20 cellular contexts compared by ENCODE assay signal in the genomic region with DNA sequence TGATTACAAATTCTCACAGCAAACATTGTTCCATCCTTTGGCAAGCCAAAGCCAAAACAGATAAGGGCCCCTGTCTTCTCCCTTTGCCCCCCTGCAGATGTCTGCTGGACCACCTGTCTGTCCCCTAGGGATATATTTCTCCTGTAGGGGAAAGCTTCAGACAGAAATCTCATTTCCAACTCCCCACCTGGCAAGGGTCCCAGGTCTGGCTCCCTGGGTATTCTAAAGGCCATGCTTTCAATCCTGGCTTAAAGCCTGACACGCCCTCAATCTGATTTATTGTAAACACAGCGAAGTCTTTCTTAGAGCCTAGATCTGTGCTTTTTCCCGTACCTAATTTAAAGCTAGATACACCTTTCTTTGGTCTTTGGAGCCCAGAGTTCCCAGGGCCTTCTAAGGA.
DNase-seq lines count a peak whose midpoint lies in the region; ATAC-seq and TF ChIP-seq lines count a peak whose summit lies in the region.
"Had no signal": no experiment of that assay in that cellular context is flagged by ENCODE, and none has a peak within 500 bp of the region (broad histone marks: within the 10 kb centered on the region; RNA-seq: fewer than 3 reads in every experiment).

No MANE protein-coding gene starts in this region.

- H3K9me3 ChIP-seq in body of pancreas (no peaks in the 10 kb centered on the region), tibial artery (no peaks in the 10 kb centered on the region)
- H3K9me3 ChIP-seq: thyroid gland had no signal

- no peaks in the 10 kb centered on the region for H3K36me3 ChIP-seq in body of pancreas (replicated peaks in 1 of 2; ENCODE audit: insufficient read depth in 1 of 2, low read depth in 2 of 2)
- H3K36me3 ChIP-seq in tibial artery = no peaks in the 10 kb centered on the region
- H3K36me3 ChIP-seq: thyroid gland had no signal

- H3K4me3 ChIP-seq in body of pancreas (no peak overlapping the region), tibial artery (no peak overlapping the region)
- H3K4me3 ChIP-seq: thyroid gland had no signal

- no peak for ATAC-seq in body of pancreas
- ATAC-seq: left cardiac atrium; Right ventricle myocardium inferior; stimulated activated effector memory CD8-positive, alpha-beta T cell treated with anti-CD3 and anti-CD28 coated beads, Interleukin-12 subunit alpha, Interleukin-12 subunit beta, amount 100 ng/mL, for 72 hours had no signal

- H3K27me3 ChIP-seq in body of pancreas (no peaks in the 10 kb centered on the region), tibial artery (no peaks in the 10 kb centered on the region)
- H3K27me3 ChIP-seq: thyroid gland had no signal

- 19 to 28% methylated on average over 3 of the region's 3 CpGs for WGBS in body of pancreas, 2 donors

- intact Hi-C loops in body of pancreas (cut with DNase I) (no loop called here), tibial artery (cut with DNase I; ENCODE audit: low total_unique reads) (no loop called here)

- no peak overlapping the region for H3K27ac ChIP-seq in body of pancreas
- H3K27ac ChIP-seq in tibial artery = peak overlapping the region; percentile 25 to 44
- H3K27ac ChIP-seq: thyroid gland, VCaP had no signal

- TF ChIP-seq POLR2A in body of pancreas (IDR thresholded peaks at IDR 0.05) = no peak

- DNase-seq in NCI-H2029 treated with DMSO at 0.1 percent for 48 hours (lab: John Stamatoyannopoulos, UW) (peak; percentile 1), NCI-H2029 (lab: John Stamatoyannopoulos, UW) (no peak), NCI-H2171 (lab: John Stamatoyannopoulos, UW) (peak; percentile 67), body of pancreas (peak in 3 of 4 donors; percentile 42 to 67 (median 62)), tibial artery (no peak), NCI-H774 (lab: John Stamatoyannopoulos, UW) (no peak), SIG-M5 treated with dmso at 0.1 percent for 504 hours (lab: John Stamatoyannopoulos, UW; ENCODE audit: unreplicated experiment) (no peak), GDM1 (lab: John Stamatoyannopoulos, UW) (no peak)
- DNase-seq: activated CD4-positive, alpha-beta T cell treated with anti-CD3 and anti-CD28 coated beads, Interleukin-2, amount 50 U/mL, for 48 hours; activated naive CD4-positive, alpha-beta T cell treated with anti-CD3 and anti-CD28 coated beads, Interleukin-2, amount 50 U/mL, for 16 hours; activated T-cell treated with anti-CD3 and anti-CD28 coated beads, Interleukin-2, amount 50 U/mL, for 1 hour; C1 segment of cervical spinal cord; foreskin fibroblast; left cardiac atrium; retina; T-helper 1 cell; thyroid gland had no signal

- no peak for TF ChIP-seq CTCF in body of pancreas (IDR thresholded peaks at IDR 0.05)
- TF ChIP-seq CTCF in tibial artery (IDR thresholded peaks at IDR 0.05) = no peak

- peaks cover 12% of the 10 kb centered on the region for H3K4me1 ChIP-seq in body of pancreas
- peaks cover 0 to 55% (median 20%) of the 10 kb centered on the region in 4 donors for H3K4me1 ChIP-seq in tibial artery
- H3K4me1 ChIP-seq: thyroid gland had no signal

Comparison
In these comparisons a context has a peak if more than half of its experiments do, and no peak if none do; other contexts are left out.
1. DNase-seq: peak in NCI-H2029 treated with DMSO at 0.1 percent for 48 hours (single experiment), NCI-H2171 (single experiment) and body of pancreas (3 of 4); none in NCI-H2029 (single experiment), tibial artery (0 of 2), NCI-H774 (single experiment), SIG-M5 treated with dmso at 0.1 percent for 504 hours (single experiment) and GDM1 (single experiment).
2. H3K27ac ChIP-seq: peak in tibial artery (2 of 2); none in body of pancreas (0 of 4).